1 cellular context compared by ENCODE assay signal in genomic region chr11:12441081-12441801, GRCh38.
TF ChIP-seq lines count a peak whose summit lies in the region.

No MANE protein-coding gene starts in this region.

TF ChIP-seq in SK-N-SH, 30 proteins besides CTCF, POLR2A, EP300 and RAD21 (continued from another document):
- TF ChIP-seq, protein P1, sequence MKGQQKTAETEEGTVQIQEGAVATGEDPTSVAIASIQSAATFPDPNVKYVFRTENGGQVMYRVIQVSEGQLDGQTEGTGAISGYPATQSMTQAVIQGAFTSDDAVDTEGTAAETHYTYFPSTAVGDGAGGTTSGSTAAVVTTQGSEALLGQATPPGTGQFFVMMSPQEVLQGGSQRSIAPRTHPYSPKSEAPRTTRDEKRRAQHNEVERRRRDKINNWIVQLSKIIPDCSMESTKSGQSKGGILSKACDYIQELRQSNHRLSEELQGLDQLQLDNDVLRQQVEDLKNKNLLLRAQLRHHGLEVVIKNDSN (IDR thresholded peaks at IDR 0.05; ENCODE audit: borderline replicate concordance, low read depth), result no peak
- TF ChIP-seq TCF12 (IDR thresholded peaks at IDR 0.05), result peak; percentile 46; the same call in 1 of the 2 replicates
